In genomic region chr10:112375721-112376577, GRCh38 we compare ENCODE assay signal across 9 cellular contexts. TPM values are rescaled to one million over a fixed set of nuclear protein-coding genes. Genes with fewer than 3 reads are reported as not detected.
DNase-seq lines count a peak whose midpoint lies in the region; ATAC-seq and TF ChIP-seq lines count a peak whose summit lies in the region.
"Had no signal": no experiment of that assay in that cellular context is flagged by ENCODE, and none has a peak within 500 bp of the region (broad histone marks: within the 10 kb centered on the region; RNA-seq: fewer than 3 reads in every experiment).

No MANE protein-coding gene starts in this region.

- H3F3A ChIP-seq in PC-3 (ENCODE audit: low read length, unreplicated experiment), result no peaks in the 10 kb centered on the region

- no peaks in the 10 kb centered on the region for H4K20me1 ChIP-seq in PC-3 (ENCODE audit: low read length)

- in situ Hi-C loops in HAP-1 (cut with MboI; ENCODE audit: low sequenced_read_pairs), result no loop called here

- H3K4me3 ChIP-seq in PC-3 (ENCODE audit: low read length) (no peak overlapping the region), HAP-1 (no peak overlapping the region)

- H3K4me1 ChIP-seq in PC-3 (ENCODE audit: insufficient read depth, low read length), result peaks cover 26% of the 10 kb centered on the region
- H3K4me1 ChIP-seq in HAP-1, result no peaks in the 10 kb centered on the region

- no peak overlapping the region for H3K27ac ChIP-seq in PC-3 (ENCODE audit: low read length)

- H2AFZ ChIP-seq in PC-3 (ENCODE audit: low read length), result peak overlapping the region; percentile 63; the same call in 1 of the 2 replicates

- no peak overlapping the region for H3K9ac ChIP-seq in PC-3 (ENCODE audit: low read length)

- DNase-seq in PC-3, result peak; percentile 45
- peak; percentile 46 to 63 for DNase-seq in activated naive CD4-positive, alpha-beta T cell treated with anti-CD3 and anti-CD28 coated beads, Interleukin-2, amount 50 U/mL, for 72 hours (ENCODE audit: low spot score in 2 of 2)
- peak; percentile 39 for DNase-seq in hepatic stellate cell (ENCODE audit: low spot score)
- peak; percentile 26 for DNase-seq in stimulated activated CD4-positive, alpha-beta T cell treated with anti-CD3 and anti-CD28 coated beads, Interleukin-12 subunit alpha, Interleukin-12 subunit beta, amount 100 ng/mL, for 4 hours
- no peak for DNase-seq in HAP-1 (ENCODE audit: low spot score in 2 of 2)
- no peak for DNase-seq in foreskin melanocyte

- no peak for TF ChIP-seq CTCF in PC-3 (conservative IDR thresholded peaks at IDR 0.05; ENCODE audit: low read depth, low read length)

- H3K36me3 Mint-ChIP-seq in activated naive CD4-positive, alpha-beta T cell treated with anti-CD3 and anti-CD28 coated beads, Interleukin-2, amount 50 U/mL, for 72 hours, result peaks cover 26% of the 10 kb centered on the region in 2 donors
- H3K36me3 Mint-ChIP-seq: brain had no signal

- CTCF ChIA-PET in PC-3 (lab: Charles Lee), result no interaction called here

- POLR2A ChIA-PET in PC-3 (lab: Charles Lee; ENCODE audit: unreplicated experiment), result no interaction called here

- H3K79me2 ChIP-seq in PC-3 (ENCODE audit: low read length), result no peaks in the 10 kb centered on the region

- H3K9me2 ChIP-seq in PC-3 (replicated peaks; ENCODE audit: low read length), result no peaks in the 10 kb centered on the region

- H3K36me3 ChIP-seq in PC-3 (ENCODE audit: low read depth, low read length) (no peaks in the 10 kb centered on the region), HAP-1 (replicated peaks) (no peaks in the 10 kb centered on the region)

- H3K27ac Mint-ChIP-seq in activated naive CD4-positive, alpha-beta T cell treated with anti-CD3 and anti-CD28 coated beads, Interleukin-2, amount 50 U/mL, for 72 hours, result peak overlapping the region; percentile 99 to 100

- H3K9me3 ChIP-seq in PC-3 (ENCODE audit: low read length) (no peaks in the 10 kb centered on the region), HAP-1 (no peaks in the 10 kb centered on the region)

- H3K4me2 ChIP-seq in PC-3 (ENCODE audit: low read length), result peak overlapping the region; percentile 22; the same call in 1 of the 2 replicates

- intact Hi-C loops in PC-3 (cut with micrococcal nuclease), result no loop called here

- ATAC-seq in GM18868 (IDR thresholded peaks at IDR 0.05; ENCODE audit: unreplicated experiment) (peak; percentile 83), HG02943 (IDR thresholded peaks at IDR 0.05; ENCODE audit: low read depth, unreplicated experiment) (peak; percentile 81), PC-3 (peak; percentile 67)
- peak; percentile 75 to 76 for ATAC-seq in activated naive CD4-positive, alpha-beta T cell treated with anti-CD3 and anti-CD28 coated beads, Interleukin-2, amount 50 U/mL, for 72 hours

- TSS peak; percentile 69 for BruUV-seq in PC-3 (replicated peaks; lab: Mats Ljungman, UMichigan)

- H3K9me3 Mint-ChIP-seq in activated naive CD4-positive, alpha-beta T cell treated with anti-CD3 and anti-CD28 coated beads, Interleukin-2, amount 50 U/mL, for 72 hours, result peaks cover 0 to 10% of the 10 kb centered on the region in 2 donors
- H3K9me3 Mint-ChIP-seq: brain had no signal

- H3K27me3 ChIP-seq in PC-3 (ENCODE audit: low read length), result no peaks in the 10 kb centered on the region
- H3K27me3 ChIP-seq in HAP-1 (ENCODE audit: low read depth), result 0 out of 2 replicates have a peak, but pooled peaks cover 2% of the 10 kb centered on the region

RNA-seq across cellular contexts. Expression of gene ACSL5, which starts 2.0 kb away (rescaled TPM):
- total RNA-seq in PC-3 (2014; rRNA removed), result 1.4 TPM in 1 of 2 replicates, not detected in the other
- 10 to 100 TPM; 29.4 to 49.5 TPM for total RNA-seq in activated naive CD4-positive, alpha-beta T cell treated with anti-CD3 and anti-CD28 coated beads, Interleukin-2, amount 50 U/mL, for 72 hours

Comparison
In these comparisons a context has a peak if more than half of its experiments do, and no peak if none do; other contexts are left out.
1. DNase-seq: peak in PC-3 (single experiment), activated naive CD4-positive, alpha-beta T cell treated with anti-CD3 and anti-CD28 coated beads, Interleukin-2, amount 50 U/mL, for 72 hours (2 of 2), hepatic stellate cell (single experiment) and stimulated activated CD4-positive, alpha-beta T cell treated with anti-CD3 and anti-CD28 coated beads, Interleukin-12 subunit alpha, Interleukin-12 subunit beta, amount 100 ng/mL, for 4 hours (single experiment); none in HAP-1 (0 of 2) and foreskin melanocyte (single experiment).
2. RNA of gene ACSL5, which starts 2.0 kb away (total RNA-seq): 29.4 to 49.5 TPM in activated naive CD4-positive, alpha-beta T cell treated with anti-CD3 and anti-CD28 coated beads, Interleukin-2, amount 50 U/mL, for 72 hours; 1.4 TPM in PC-3; every median in the first group is over 10 times any median in the second.
3. Peak in every context shown above with its lines, with median percentiles within 50 percentile points of each other: ATAC-seq.